In the genomic region with DNA sequence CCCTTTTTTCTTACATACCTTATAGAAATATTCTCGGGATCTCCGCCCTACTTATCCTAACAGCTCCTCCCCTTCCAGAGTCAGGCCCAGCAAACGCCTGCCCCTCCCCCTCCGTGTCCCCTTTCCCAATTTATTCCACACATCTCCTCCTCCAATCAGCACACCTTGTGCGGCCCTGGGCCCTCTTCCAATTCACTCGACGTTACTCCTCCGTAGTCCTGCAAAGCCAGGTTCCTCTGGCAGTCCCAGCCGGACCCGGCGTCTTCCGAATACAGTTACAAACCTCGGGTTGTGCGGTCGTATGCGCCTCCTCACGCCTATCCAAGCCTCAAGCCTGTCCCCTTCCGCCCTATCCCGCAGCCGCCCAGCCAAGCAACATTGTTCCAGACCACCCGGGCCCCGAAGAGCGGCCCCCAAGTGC, we compare ENCODE assay signal across 8 cellular contexts. TPM values are rescaled to one million over a fixed set of nuclear protein-coding genes. Genes with fewer than 3 reads are reported as not detected.
A peak's percentile ranks its signal among the peaks of the same experiment; 100 is the strongest.
DNase-seq lines count a peak whose midpoint lies in the region; ATAC-seq and TF ChIP-seq lines count a peak whose summit lies in the region.

No MANE protein-coding gene starts in this region.

- no peak for TF ChIP-seq CTCF in NB4 (IDR thresholded peaks at IDR 0.05; ENCODE audit: low read depth, low read length)

- POLR2A ChIA-PET in activated CD4-positive, alpha-beta memory T cell treated with anti-CD3 and anti-CD28 coated beads for 36 hours (lab: Charles Lee), result interaction anchor here (1.0 to 1.3 kb wide), 4 partner anchors 22 to 52 kb away, joined by 3 to 5 read pairs (median 3); no protein-coding TSS in a partner anchor

- peak overlapping the region; percentile 76 for H3K4me3 ChIP-seq in NB4 (ENCODE audit: low read depth, low read length)

- peak overlapping the region; percentile 88 for H3K27ac Mint-ChIP-seq in T-helper 2 cell treated with Interferon-gamma antibody and Interleukin-4, amounts not matched to agents 5 μg/mL and 100 μg/mL, for 36 hours
- H3K27ac Mint-ChIP-seq in activated CD4-positive, alpha-beta memory T cell treated with anti-CD3 and anti-CD28 coated beads for 36 hours, result peak overlapping the region; percentile 66

- H3K9me3 Mint-ChIP-seq in T-helper 2 cell treated with Interferon-gamma antibody and Interleukin-4, amounts not matched to agents 5 μg/mL and 100 μg/mL, for 36 hours, result peaks cover 4% of the 10 kb centered on the region
- H3K9me3 Mint-ChIP-seq in activated CD4-positive, alpha-beta memory T cell treated with anti-CD3 and anti-CD28 coated beads for 36 hours, result peaks cover 8% of the 10 kb centered on the region

- peaks cover 32% of the 10 kb centered on the region for H3K4me1 Mint-ChIP-seq in T-helper 2 cell treated with Interferon-gamma antibody and Interleukin-4, amounts not matched to agents 5 μg/mL and 100 μg/mL, for 36 hours (ENCODE audit: low read depth)
- peaks cover 42% of the 10 kb centered on the region for H3K4me1 Mint-ChIP-seq in activated CD4-positive, alpha-beta memory T cell treated with anti-CD3 and anti-CD28 coated beads for 36 hours (ENCODE audit: low read depth)

- CTCF ChIA-PET in activated CD4-positive, alpha-beta memory T cell treated with anti-CD3 and anti-CD28 coated beads for 36 hours (lab: Charles Lee), result interaction anchor here (0.7 to 8.7 kb wide), 10 partner anchors 11 to 518 kb away, joined by 3 to 74 read pairs (median 4); a partner anchor contains a TSS

- H3K36me3 Mint-ChIP-seq in T-helper 2 cell treated with Interferon-gamma antibody and Interleukin-4, amounts not matched to agents 5 μg/mL and 100 μg/mL, for 36 hours (ENCODE audit: low read depth), result peaks cover 6% of the 10 kb centered on the region
- peaks cover 2% of the 10 kb centered on the region for H3K36me3 Mint-ChIP-seq in activated CD4-positive, alpha-beta memory T cell treated with anti-CD3 and anti-CD28 coated beads for 36 hours

- no peak for TF ChIP-seq POLR2A in NB4 (IDR thresholded peaks at IDR 0.05; ENCODE audit: extremely low read depth, insufficient read length)

- H3K27me3 Mint-ChIP-seq in T-helper 2 cell treated with Interferon-gamma antibody and Interleukin-4, amounts not matched to agents 5 μg/mL and 100 μg/mL, for 36 hours (ENCODE audit: low read depth), result no peaks in the 10 kb centered on the region
- H3K27me3 Mint-ChIP-seq in activated CD4-positive, alpha-beta memory T cell treated with anti-CD3 and anti-CD28 coated beads for 36 hours, result no peaks in the 10 kb centered on the region

- H3K4me3 Mint-ChIP-seq in T-helper 2 cell treated with Interferon-gamma antibody and Interleukin-4, amounts not matched to agents 5 μg/mL and 100 μg/mL, for 36 hours, result peak overlapping the region; percentile 97
- H3K4me3 Mint-ChIP-seq in activated CD4-positive, alpha-beta memory T cell treated with anti-CD3 and anti-CD28 coated beads for 36 hours, result peak overlapping the region; percentile 98

- intact Hi-C loops in activated CD4-positive, alpha-beta memory T cell treated with anti-CD3 and anti-CD28 coated beads for 36 hours (cut with micrococcal nuclease), result loop anchor here (1.0 to 10.0 kb wide), 4 partner anchors 20 to 256 kb away; a partner anchor contains a TSS

- no peak for ATAC-seq in HG02623 (IDR thresholded peaks at IDR 0.05; ENCODE audit: unreplicated experiment)

- no peak for DNase-seq in T-helper 2 cell treated with Interferon-gamma antibody and Interleukin-4, amounts not matched to agents 5 μg/mL and 100 μg/mL, for 36 hours (ENCODE audit: low spot score)
- DNase-seq in T-helper 2 cell, result no peak
- no peak for DNase-seq in NB4 (ENCODE audit: low read depth)
- no peak for DNase-seq in activated CD4-positive, alpha-beta memory T cell treated with anti-CD3 and anti-CD28 coated beads for 36 hours
- DNase-seq in foreskin melanocyte, result peak; percentile 36
- DNase-seq in nucleus accumbens (lab: John Stamatoyannopoulos, UW), result peak in 33 of 56 donors; percentile 2 to 73 (median 50)
- DNase-seq in midbrain (lab: John Stamatoyannopoulos, UW), result no peak

RNA-seq across cellular contexts. Expression of a gene that starts 0.7 kb away (rescaled TPM):
- 10 to 100 TPM; 55.3 to 56.7 TPM for total RNA-seq in activated CD4-positive, alpha-beta memory T cell treated with anti-CD3 and anti-CD28 coated beads for 36 hours

RNA-seq across cellular contexts. Expression of a gene that starts 7.0 kb away (rescaled TPM):
- 10 to 100 TPM; 19.7 to 21.7 TPM for total RNA-seq in activated CD4-positive, alpha-beta memory T cell treated with anti-CD3 and anti-CD28 coated beads for 36 hours

RNA-seq across cellular contexts. Expression of a gene that starts 52.4 kb away (rescaled TPM):
- 10 to 100 TPM; 82.4 to 84.1 TPM for total RNA-seq in activated CD4-positive, alpha-beta memory T cell treated with anti-CD3 and anti-CD28 coated beads for 36 hours

Comparison
In these comparisons a context has a peak if more than half of its experiments do, and no peak if none do; other contexts are left out.
1. DNase-seq: peak in foreskin melanocyte (single experiment) and nucleus accumbens (33 of 56); none in T-helper 2 cell treated with Interferon-gamma antibody and Interleukin-4, amounts not matched to agents 5 μg/mL and 100 μg/mL, for 36 hours (single experiment), T-helper 2 cell (0 of 5), NB4 (single experiment), activated CD4-positive, alpha-beta memory T cell treated with anti-CD3 and anti-CD28 coated beads for 36 hours (single experiment) and midbrain (single experiment).